In the genomic region with DNA sequence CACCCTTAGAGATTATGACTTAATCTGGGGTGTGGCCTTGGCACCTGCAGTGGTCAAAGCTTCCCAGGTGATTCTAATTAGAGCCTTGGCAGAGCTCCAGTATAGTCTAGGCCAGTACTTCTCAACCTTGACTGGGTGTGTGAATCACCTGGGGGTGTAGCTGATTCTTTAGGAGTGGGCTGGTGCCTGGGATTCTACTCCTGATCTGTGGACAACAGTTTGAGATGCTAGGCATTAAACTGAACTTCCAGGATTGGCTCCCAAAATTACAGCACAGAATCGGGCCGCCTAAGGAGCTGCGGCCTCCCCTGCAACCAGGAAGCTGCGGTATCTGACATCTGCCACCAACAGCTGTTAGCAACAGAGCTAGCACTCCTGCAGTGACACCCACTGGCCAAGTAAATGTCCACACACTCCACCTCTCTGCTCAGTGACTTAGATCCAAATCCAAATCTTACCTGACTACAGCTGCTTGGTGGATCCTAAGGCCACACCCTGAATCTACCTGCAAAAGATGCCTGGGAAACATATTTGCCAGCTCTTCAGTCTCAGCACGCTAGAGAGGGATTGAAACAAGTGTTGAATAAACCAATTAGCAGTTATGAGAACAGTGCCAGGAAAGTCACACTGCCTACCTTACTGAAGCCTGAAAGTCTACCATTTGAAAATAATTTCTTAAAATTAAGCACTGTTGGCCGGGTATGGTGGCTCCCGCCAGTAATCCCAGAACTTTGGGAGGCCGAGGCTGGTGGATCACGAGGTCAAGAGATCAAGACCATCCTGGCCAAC, we compare ENCODE assay signal across 10 cellular contexts.
DNase-seq lines count a peak whose midpoint lies in the region; ATAC-seq, FAIRE-seq and TF ChIP-seq lines count a peak whose summit lies in the region.
"Had no signal": no experiment of that assay in that cellular context is flagged by ENCODE, and none has a peak within 500 bp of the region (broad histone marks: within the 10 kb centered on the region; RNA-seq: fewer than 3 reads in every experiment).

No MANE protein-coding gene starts in this region.

- no peaks in the 10 kb centered on the region for H3K9me3 Mint-ChIP-seq in activated T-helper 17 cell treated with anti-CD3 and anti-CD28 coated beads, Interleukin-2, amount 50 U/mL, for 72 hours
- H3K9me3 Mint-ChIP-seq in stimulated activated effector memory CD8-positive, alpha-beta T cell treated with anti-CD3 and anti-CD28 coated beads, Interleukin-12 subunit alpha, Interleukin-12 subunit beta, amount 100 ng/mL, for 72 hours: no peaks in the 10 kb centered on the region

- ATAC-seq in HG03175 (IDR thresholded peaks at IDR 0.05; ENCODE audit: unreplicated experiment) (peak; percentile 96), GM18505 (IDR thresholded peaks at IDR 0.05; ENCODE audit: unreplicated experiment) (no peak)
- peak; percentile 61 for ATAC-seq in activated T-helper 17 cell treated with anti-CD3 and anti-CD28 coated beads, Interleukin-2, amount 50 U/mL, for 72 hours (replicated peaks)
- ATAC-seq in stimulated activated effector memory CD8-positive, alpha-beta T cell treated with anti-CD3 and anti-CD28 coated beads, Interleukin-12 subunit alpha, Interleukin-12 subunit beta, amount 100 ng/mL, for 72 hours: peak; percentile 63

- H3K27ac Mint-ChIP-seq in activated T-helper 17 cell treated with anti-CD3 and anti-CD28 coated beads, Interleukin-2, amount 50 U/mL, for 72 hours: no peak overlapping the region
- H3K27ac Mint-ChIP-seq in stimulated activated effector memory CD8-positive, alpha-beta T cell treated with anti-CD3 and anti-CD28 coated beads, Interleukin-12 subunit alpha, Interleukin-12 subunit beta, amount 100 ng/mL, for 72 hours: no peak overlapping the region

- H3K4me3 ChIP-seq in iPS DF 6.9 (ENCODE audit: low read length): no peak overlapping the region
- H3K4me3 ChIP-seq: SK-N-MC had no signal

- no peaks in the 10 kb centered on the region for H3K27me3 ChIP-seq in iPS DF 6.9 (ENCODE audit: control insufficient read depth, insufficient read depth, low read length)

- H3K4me1 Mint-ChIP-seq in activated T-helper 17 cell treated with anti-CD3 and anti-CD28 coated beads, Interleukin-2, amount 50 U/mL, for 72 hours: no peaks in the 10 kb centered on the region
- no peaks in the 10 kb centered on the region for H3K4me1 Mint-ChIP-seq in stimulated activated effector memory CD8-positive, alpha-beta T cell treated with anti-CD3 and anti-CD28 coated beads, Interleukin-12 subunit alpha, Interleukin-12 subunit beta, amount 100 ng/mL, for 72 hours

- H3K9me3 ChIP-seq in iPS DF 6.9 (ENCODE audit: control insufficient read depth, insufficient read depth, low read length): no peaks in the 10 kb centered on the region

- peak; percentile 23 for DNase-seq in D721Med (ENCODE audit: insufficient read length, low spot score)
- peak; percentile 42 for DNase-seq in GM19238 (ENCODE audit: insufficient read length, low spot score)
- DNase-seq in NCI-H345 (lab: John Stamatoyannopoulos, UW): peak; percentile 89
- DNase-seq in iPS DF 6.9 (ENCODE audit: low read depth, low spot score): peak; percentile 27
- DNase-seq in stimulated activated effector memory CD8-positive, alpha-beta T cell treated with anti-CD3 and anti-CD28 coated beads, Interleukin-12 subunit alpha, Interleukin-12 subunit beta, amount 100 ng/mL, for 72 hours (ENCODE audit: low spot score in 2 of 2): peak in 1 of 2 donors; percentile 52

- WGBS in iPS DF 6.9 (ENCODE audit: insufficient coverage, insufficient read length): no CpG with 5 or more reads among the region's 9 CpGs

- H3K27ac ChIP-seq in iPS DF 6.9 (ENCODE audit: low read length): no peak overlapping the region
- H3K27ac ChIP-seq: SK-N-MC had no signal

- no peaks in the 10 kb centered on the region for H3K36me3 Mint-ChIP-seq in activated T-helper 17 cell treated with anti-CD3 and anti-CD28 coated beads, Interleukin-2, amount 50 U/mL, for 72 hours (ENCODE audit: low read depth)
- no peaks in the 10 kb centered on the region for H3K36me3 Mint-ChIP-seq in stimulated activated effector memory CD8-positive, alpha-beta T cell treated with anti-CD3 and anti-CD28 coated beads, Interleukin-12 subunit alpha, Interleukin-12 subunit beta, amount 100 ng/mL, for 72 hours
- H3K36me3 Mint-ChIP-seq: naive thymus-derived CD8-positive, alpha-beta T cell had no signal

- H3K4me1 ChIP-seq in iPS DF 6.9 (ENCODE audit: control insufficient read depth, insufficient read depth, low read length): no peaks in the 10 kb centered on the region

- no peak for FAIRE-seq in D721Med (lab: Jason Lieb, UNC)

- no peaks in the 10 kb centered on the region for H3K36me3 ChIP-seq in iPS DF 6.9 (ENCODE audit: control insufficient read depth, insufficient read depth, low read length)

- no peak overlapping the region for H3K4me3 Mint-ChIP-seq in activated T-helper 17 cell treated with anti-CD3 and anti-CD28 coated beads, Interleukin-2, amount 50 U/mL, for 72 hours
- no peak overlapping the region for H3K4me3 Mint-ChIP-seq in stimulated activated effector memory CD8-positive, alpha-beta T cell treated with anti-CD3 and anti-CD28 coated beads, Interleukin-12 subunit alpha, Interleukin-12 subunit beta, amount 100 ng/mL, for 72 hours
- H3K4me3 Mint-ChIP-seq: naive thymus-derived CD8-positive, alpha-beta T cell had no signal

- TF ChIP-seq CTCF in D721Med (IDR thresholded peaks at IDR 0.05; ENCODE audit: insufficient read depth, missing control alignments): peak; percentile 62

- TF ChIP-seq POLR2A in GM18505 (IDR thresholded peaks at IDR 0.05; ENCODE audit: borderline replicate concordance, extremely low read depth, insufficient read depth, insufficient read length): no peak

- peaks cover 13% of the 10 kb centered on the region for H3K27me3 Mint-ChIP-seq in activated T-helper 17 cell treated with anti-CD3 and anti-CD28 coated beads, Interleukin-2, amount 50 U/mL, for 72 hours
